Comparison of ENCODE assay signal across 8 cellular contexts in genomic region chr6:106979435-106979884, GRCh38. TPM values are rescaled to one million over a fixed set of nuclear protein-coding genes. Genes with fewer than 3 reads are reported as not detected.
DNase-seq lines count a peak whose midpoint lies in the region; ATAC-seq, FAIRE-seq and TF ChIP-seq lines count a peak whose summit lies in the region.

No MANE protein-coding gene starts in this region.

- H3K36me3 ChIP-seq in BE2C, result no peaks in the 10 kb centered on the region
- H3K36me3 ChIP-seq in GM23248 (ENCODE audit: low read depth), result no peaks in the 10 kb centered on the region
- no peaks in the 10 kb centered on the region for H3K36me3 ChIP-seq in astrocyte (ENCODE audit: insufficient read depth, low read length)
- H3K36me3 ChIP-seq in gastrocnemius medialis, result no peaks in the 10 kb centered on the region

- in situ Hi-C loops in GM23248 (cut with MboI) (no loop called here), gastrocnemius medialis (cut with MboI; ENCODE audit: low sequenced_read_pairs in 4 of 4) (loop anchor here (25.0 kb wide), 4 partner anchors 367 to 642 kb away; partner anchors contain the start of gene ATG5 (in 2 of the 4))

- intact Hi-C loops in gastrocnemius medialis (cut with DNase I; ENCODE audit: low total_unique reads), result loop anchor here (1.0 to 5.0 kb wide), 3 partner anchors 371 to 642 kb away; no protein-coding TSS in a partner anchor

- H3K9me3 ChIP-seq in BE2C, result no peaks in the 10 kb centered on the region
- no peaks in the 10 kb centered on the region for H3K9me3 ChIP-seq in GM23248 (ENCODE audit: low read depth)
- H3K9me3 ChIP-seq in astrocyte (ENCODE audit: insufficient read depth, low read depth, low read length), result no peaks in the 10 kb centered on the region
- H3K9me3 ChIP-seq in gastrocnemius medialis, result no peaks in the 10 kb centered on the region

- peak; percentile 60 to 72 for ATAC-seq in gastrocnemius medialis
- no peak for ATAC-seq in GM19328 (IDR thresholded peaks at IDR 0.05; ENCODE audit: unreplicated experiment)

- FAIRE-seq in astrocyte (lab: Jason Lieb, UNC), result no peak

- WGBS in GM23248 (ENCODE audit: low coverage in 1 of 2, low lambda C conversion rate in 2 of 2, missing lambda C conversion rate in 2 of 2), 2 experiments, result 1 to 3% methylated on average over 8 of the region's 8 CpGs

- peak; percentile 97 for TF ChIP-seq CTCF in BE2C (IDR thresholded peaks at IDR 0.05; ENCODE audit: low read depth, low read length)
- TF ChIP-seq CTCF in astrocyte (IDR thresholded peaks at IDR 0.05; ENCODE audit: insufficient read depth, low read depth, low read length), result peak; percentile 99
- TF ChIP-seq CTCF in gastrocnemius medialis (IDR thresholded peaks at IDR 0.05 in 4 of 5, conservative IDR thresholded peaks at IDR 0.05 in 1 of 5), result peak; percentile 54 to 94 (median 84)

- no peaks in the 10 kb centered on the region for H3K36me3 Mint-ChIP-seq in astrocyte (ENCODE audit: low read depth, unreplicated experiment)

- no peak overlapping the region for H3K4me2 ChIP-seq in GM23248 (ENCODE audit: unreplicated experiment)
- H3K4me2 ChIP-seq in astrocyte (ENCODE audit: low read length), result no peak overlapping the region

- H3K79me2 ChIP-seq in GM23248 (ENCODE audit: insufficient read depth), result no peaks in the 10 kb centered on the region
- H3K79me2 ChIP-seq in astrocyte (ENCODE audit: insufficient read depth, low read length), result no peaks in the 10 kb centered on the region

- DNase-seq in BE2C, result peak; percentile 86
- peak; percentile 91 for DNase-seq in GM23248
- peak; percentile 68 for DNase-seq in NCI-H1694 treated with DMSO at 0.1 percent for 48 hours (lab: John Stamatoyannopoulos, UW)
- peak; percentile 72 for DNase-seq in T1000 (lab: John Stamatoyannopoulos, UW)
- peak; percentile 55 for DNase-seq in astrocyte (ENCODE audit: low read depth)
- peak in 50 of 51 donors; percentile 6 to 89 (median 63) for DNase-seq in hypothalamus (lab: John Stamatoyannopoulos, UW)
- DNase-seq in gastrocnemius medialis, result peak; percentile 52 to 64

- no peaks in the 10 kb centered on the region for H3F3A ChIP-seq in GM23248 (ENCODE audit: insufficient read depth)

- no peaks in the 10 kb centered on the region for H3K4me1 Mint-ChIP-seq in astrocyte (ENCODE audit: low read depth, unreplicated experiment)

- no peak for TF ChIP-seq POLR2A in gastrocnemius medialis (IDR thresholded peaks at IDR 0.05)

- H3K27ac ChIP-seq in GM23248, result no peak overlapping the region
- no peak overlapping the region for H3K27ac ChIP-seq in astrocyte (ENCODE audit: low read depth, low read length)
- no peak overlapping the region for H3K27ac ChIP-seq in gastrocnemius medialis

- H3K9me2 ChIP-seq in GM23248 (ENCODE audit: insufficient read depth), result no peaks in the 10 kb centered on the region

- no peaks in the 10 kb centered on the region; the same call in 1 of the 2 replicates for H3K4me1 ChIP-seq in BE2C
- no peaks in the 10 kb centered on the region for H3K4me1 ChIP-seq in GM23248 (ENCODE audit: insufficient read depth)
- H3K4me1 ChIP-seq in astrocyte (ENCODE audit: insufficient read depth, low read length), result no peaks in the 10 kb centered on the region
- H3K4me1 ChIP-seq in gastrocnemius medialis, result peaks cover 0 to 1% of the 10 kb centered on the region in 2 donors

- no peak overlapping the region for H3K9ac ChIP-seq in GM23248
- no peak overlapping the region for H3K9ac ChIP-seq in astrocyte (ENCODE audit: low read length)

- no peak overlapping the region for H3K4me3 ChIP-seq in BE2C (ENCODE audit: low read depth, low read length)
- no peak overlapping the region for H3K4me3 ChIP-seq in GM23248
- H3K4me3 ChIP-seq in astrocyte (ENCODE audit: insufficient read depth, low read depth, low read length), result no peak overlapping the region
- no peak overlapping the region for H3K4me3 ChIP-seq in gastrocnemius medialis

- H4K20me1 ChIP-seq in GM23248 (ENCODE audit: insufficient read depth), result no peaks in the 10 kb centered on the region
- H4K20me1 ChIP-seq in astrocyte (ENCODE audit: insufficient read depth, low read length), result no peaks in the 10 kb centered on the region

- H3K4me3 Mint-ChIP-seq in astrocyte (ENCODE audit: unreplicated experiment), result no peak overlapping the region

- H3K27me3 ChIP-seq in BE2C (peaks cover 35% of the 10 kb centered on the region), GM23248 (replicated peaks; ENCODE audit: insufficient read depth) (peaks cover 20% of the 10 kb centered on the region), astrocyte (ENCODE audit: insufficient read depth, low read length) (peaks cover 15% of the 10 kb centered on the region), gastrocnemius medialis (peaks cover 27 to 45% (median 38%) of the 10 kb centered on the region in 3 donors)

- no peaks in the 10 kb centered on the region for H3K9me3 Mint-ChIP-seq in astrocyte (ENCODE audit: unreplicated experiment)

- H2AFZ ChIP-seq in GM23248, result no peak overlapping the region
- H2AFZ ChIP-seq in astrocyte (ENCODE audit: low read depth, low read length), result no peak overlapping the region

- H3K27ac Mint-ChIP-seq in astrocyte (ENCODE audit: unreplicated experiment), result no peak overlapping the region

- peaks cover 15% of the 10 kb centered on the region for H3K27me3 Mint-ChIP-seq in astrocyte (ENCODE audit: low read depth, unreplicated experiment)

RNA-seq across cellular contexts. Expression of gene CD24, which starts 4.9 kb away (rescaled TPM):
- 256 TPM for polyA plus RNA-seq in BE2C (2012; ENCODE audit: insufficient read depth, insufficient read length, low read depth)
- 1.4 and 2.8 TPM in 2 replicates for total RNA-seq in GM23248 (2014; rRNA removed; shearing (Covaris generic))
- 0.54 and 0.82 TPM in 2 replicates for polyA plus RNA-seq in GM23248 (2016; fragmentation: Nextera tagmentation; extraction: Ambion mirVana)
- total RNA-seq in astrocyte (51.1 and 95.1 TPM in 2 replicates), gastrocnemius medialis (1 to 10 TPM in 3 of 4 donors, under 1 TPM in 1; 0.39 to 5.9 (median 1.4) TPM)

RNA-seq across cellular contexts. Expression of gene MTRES1, which starts 48.5 kb away (rescaled TPM):
- polyA plus RNA-seq in BE2C (2012; ENCODE audit: insufficient read depth, insufficient read length, low read depth), result 15.1 TPM
- total RNA-seq in GM23248 (2014; rRNA removed; shearing (Covaris generic)), result 20.9 and 30.4 TPM in 2 replicates
- 40.4 and 42.5 TPM in 2 replicates for polyA plus RNA-seq in GM23248 (2016; fragmentation: Nextera tagmentation; extraction: Ambion mirVana)
- total RNA-seq in astrocyte (16.3 and 16.5 TPM in 2 replicates), gastrocnemius medialis (10 to 100 TPM; 10.6 to 20.3 (median 17.0) TPM)
